Comparison of ENCODE assay signal across 11 cellular contexts in the genomic region with DNA sequence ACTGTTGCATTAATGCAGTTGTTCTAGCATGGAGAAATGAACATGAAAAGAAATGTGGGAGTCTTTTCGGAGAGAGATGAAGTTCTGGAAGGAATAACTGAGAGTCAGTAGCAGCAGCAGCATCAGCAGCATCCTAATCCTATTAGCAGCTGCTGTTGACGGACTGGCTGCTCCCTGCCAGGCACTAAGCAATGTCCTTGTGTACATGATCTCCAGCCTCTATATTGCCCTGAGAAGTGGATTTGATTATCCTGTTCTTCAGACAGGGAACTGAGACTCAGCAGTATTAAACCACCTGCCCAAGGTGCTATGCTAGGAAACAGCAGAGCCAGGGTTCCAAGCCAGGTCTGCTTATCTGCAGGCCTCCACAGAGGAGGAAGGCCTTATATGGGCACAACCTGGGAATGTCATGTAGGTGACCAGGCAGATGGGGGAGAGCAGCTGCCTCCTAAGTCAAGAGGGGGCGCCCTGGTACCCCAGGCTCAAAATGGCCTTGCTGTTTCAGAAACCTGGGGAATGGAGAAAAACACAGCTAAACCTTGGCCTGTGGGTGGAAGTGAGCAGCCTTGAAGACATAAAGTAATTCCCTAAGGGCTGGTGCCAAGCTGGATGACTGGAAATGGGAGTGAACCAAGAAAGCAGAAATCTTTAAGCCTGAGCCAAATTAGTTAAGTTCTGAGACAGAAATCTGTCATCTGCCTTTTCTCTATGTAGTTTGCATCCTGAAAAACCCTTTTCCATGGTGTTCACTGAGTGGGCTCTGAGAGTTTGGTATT.
A peak's percentile ranks its signal among the peaks of the same experiment; 100 is the strongest.
DNase-seq lines count a peak whose midpoint lies in the region; ATAC-seq and TF ChIP-seq lines count a peak whose summit lies in the region.
"Had no signal": no experiment of that assay in that cellular context is flagged by ENCODE, and none has a peak within 500 bp of the region (broad histone marks: within the 10 kb centered on the region; RNA-seq: fewer than 3 reads in every experiment).

No MANE protein-coding gene starts in this region.

- H3K79me2 ChIP-seq in neural progenitor cell (ENCODE audit: low read depth), result no peaks in the 10 kb centered on the region

- H3K9me3 Mint-ChIP-seq in neural progenitor cell, result no peaks in the 10 kb centered on the region

- H3F3A ChIP-seq in neural progenitor cell (ENCODE audit: low read depth), result peaks cover 1% of the 10 kb centered on the region

- peaks cover 10% of the 10 kb centered on the region for H4K20me1 ChIP-seq in neural progenitor cell (ENCODE audit: low read depth)

- DNase-seq in ELF-1 (ENCODE audit: low read depth, low spot score), result peak; percentile 40
- peak; percentile 79 for DNase-seq in NCI-H146 (lab: John Stamatoyannopoulos, UW)
- DNase-seq in cerebellar cortex (ENCODE audit: low spot score), result peak; percentile 72
- peak; percentile 33 for DNase-seq in neural progenitor cell (ENCODE audit: low spot score)
- no peak for DNase-seq in globus pallidus (ENCODE audit: low spot score)
- no peak for DNase-seq in NCI-H2171 (lab: John Stamatoyannopoulos, UW)
- DNase-seq: activated naive CD4-positive, alpha-beta T cell treated with Interleukin-2 at 50 U/mL for 16 hours; Karpas-422; kidney glomerular epithelial cell; NCI-H2171 treated with DMSO at 0.1 percent for 48 hours had no signal

- no peak for TF ChIP-seq CTCF in neural progenitor cell (IDR thresholded peaks at IDR 0.05)

- H3K4me1 Mint-ChIP-seq in neural progenitor cell, result peaks cover 48% of the 10 kb centered on the region

- peaks cover 5% of the 10 kb centered on the region for H3K36me3 Mint-ChIP-seq in neural progenitor cell

- no peak for ATAC-seq in GM21717 (IDR thresholded peaks at IDR 0.05; ENCODE audit: unreplicated experiment)

- peaks cover 8% of the 10 kb centered on the region for H3K4me1 ChIP-seq in neural progenitor cell

- no peaks in the 10 kb centered on the region for H3K27me3 ChIP-seq in neural progenitor cell

- H3K36me3 ChIP-seq in neural progenitor cell, result no peaks in the 10 kb centered on the region

- H3K9ac ChIP-seq in neural progenitor cell, result no peak overlapping the region

- no peak overlapping the region for H2AFZ ChIP-seq in neural progenitor cell (replicated peaks)

- no peak overlapping the region for H3K4me3 ChIP-seq in neural progenitor cell

- no peak overlapping the region for H3K4me2 ChIP-seq in neural progenitor cell

- H3K27me3 Mint-ChIP-seq in neural progenitor cell (ENCODE audit: insufficient read depth, low read depth), result peaks cover 6% of the 10 kb centered on the region

- H3K4me3 Mint-ChIP-seq in neural progenitor cell, result no peak overlapping the region

- no peak overlapping the region for H3K27ac Mint-ChIP-seq in neural progenitor cell

- no peak overlapping the region for H3K27ac ChIP-seq in neural progenitor cell

- no peaks in the 10 kb centered on the region for H3K9me3 ChIP-seq in neural progenitor cell (ENCODE audit: low read depth)

Comparison
In these comparisons a context has a peak if more than half of its experiments do, and no peak if none do; other contexts are left out.
1. DNase-seq: peak in ELF-1 (single experiment), NCI-H146 (single experiment), cerebellar cortex (single experiment) and neural progenitor cell (single experiment); none in globus pallidus (single experiment) and NCI-H2171 (single experiment).